Comparison of ENCODE assay signal across 8 cellular contexts in the genomic region with DNA sequence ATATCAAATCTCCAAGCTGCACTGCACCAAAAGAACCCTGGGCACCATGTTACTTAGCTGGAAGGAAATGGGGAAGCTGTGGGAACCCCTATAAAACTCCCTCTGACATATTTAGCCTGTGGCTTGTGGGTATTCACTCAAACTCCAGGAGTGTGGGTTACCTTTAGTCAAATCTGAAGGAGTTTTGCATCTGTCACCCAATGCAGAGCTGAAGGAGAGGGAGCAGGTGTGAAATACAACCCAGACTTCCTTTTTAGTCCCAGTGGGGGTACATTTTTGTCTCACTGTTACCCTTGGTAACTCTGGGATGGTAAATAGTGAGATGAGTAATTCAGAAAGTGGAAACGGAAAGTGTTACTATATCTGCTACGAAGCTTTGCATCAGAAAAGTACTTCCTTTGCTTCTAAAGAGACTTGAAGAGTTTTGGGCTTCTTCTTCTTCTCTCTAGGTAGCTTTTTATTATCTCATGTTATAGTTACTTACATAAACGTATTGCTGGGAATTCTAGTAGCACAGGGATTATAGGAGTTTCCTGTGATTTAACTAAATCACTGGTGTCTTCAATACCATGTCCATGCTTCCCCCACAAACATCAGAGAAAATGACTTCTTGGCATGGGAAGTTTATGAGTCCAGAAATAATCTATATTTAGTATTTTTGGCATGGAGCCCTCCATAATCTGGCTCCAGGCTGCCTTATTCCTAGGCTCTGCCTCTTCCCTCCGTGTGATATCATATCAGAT.
DNase-seq lines count a peak whose midpoint lies in the region; ATAC-seq lines count a peak whose summit lies in the region.

No MANE protein-coding gene starts in this region.

- H3K27me3 Mint-ChIP-seq in activated naive CD8-positive, alpha-beta T cell = no peaks in the 10 kb centered on the region

- H3K9me3 Mint-ChIP-seq in activated naive CD8-positive, alpha-beta T cell (ENCODE audit: low read depth) = no peaks in the 10 kb centered on the region

- in situ Hi-C loops in KBM-7 (cut with MboI; ENCODE audit: low pct_unique_long_range_greater_than_20kb, low sequenced_read_pairs) = no loop called here

- ATAC-seq in GM18502 (IDR thresholded peaks at IDR 0.05; ENCODE audit: poor library complexity, unreplicated experiment) = peak; percentile 87
- peak; percentile 75 for ATAC-seq in GM21526 (IDR thresholded peaks at IDR 0.05; ENCODE audit: low FRiP score, unreplicated experiment)

- peak overlapping the region; percentile 64 for H3K4me3 Mint-ChIP-seq in activated naive CD8-positive, alpha-beta T cell

- H3K36me3 Mint-ChIP-seq in activated naive CD8-positive, alpha-beta T cell = no peaks in the 10 kb centered on the region

- H3K27ac Mint-ChIP-seq in activated naive CD8-positive, alpha-beta T cell = peak overlapping the region; percentile 95

- DNase-seq in KBM-7 (peak; percentile 11), T1000 (lab: John Stamatoyannopoulos, UW) (no peak), HCEC 1CT (no peak), iPS-NIHi7 (ENCODE audit: extremely low spot score) (no peak), RKO (ENCODE audit: low spot score) (no peak)

- H3K4me1 Mint-ChIP-seq in activated naive CD8-positive, alpha-beta T cell (ENCODE audit: low read depth) = peaks cover 69% of the 10 kb centered on the region
